Comparison of ENCODE assay signal across 1 cellular context in the genomic region with DNA sequence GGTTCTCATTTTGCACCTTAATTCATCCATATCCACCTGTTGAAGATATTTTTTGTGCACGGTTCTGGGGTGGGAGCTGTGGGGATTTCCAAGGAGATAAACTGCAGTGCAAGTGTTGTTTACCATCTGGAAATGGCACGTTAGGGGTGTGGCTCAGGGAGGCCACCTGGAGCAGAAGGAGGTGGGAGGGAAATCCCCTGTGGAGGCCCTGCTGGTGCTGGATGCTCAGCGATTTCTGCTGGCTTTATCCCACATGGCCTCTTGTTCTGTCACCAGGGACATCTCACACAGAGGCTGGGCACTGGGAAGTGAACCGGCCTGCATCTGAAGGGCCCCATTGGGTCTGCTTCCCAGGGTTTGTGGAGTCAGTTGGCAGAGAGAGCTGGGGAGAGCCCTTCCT.
TF ChIP-seq lines count a peak whose summit lies in the region.

No MANE protein-coding gene starts in this region.

TF ChIP-seq in GM23338, 12 proteins besides CTCF, POLR2A, EP300 and RAD21 (continued from another document):
- TF ChIP-seq, protein P1, sequence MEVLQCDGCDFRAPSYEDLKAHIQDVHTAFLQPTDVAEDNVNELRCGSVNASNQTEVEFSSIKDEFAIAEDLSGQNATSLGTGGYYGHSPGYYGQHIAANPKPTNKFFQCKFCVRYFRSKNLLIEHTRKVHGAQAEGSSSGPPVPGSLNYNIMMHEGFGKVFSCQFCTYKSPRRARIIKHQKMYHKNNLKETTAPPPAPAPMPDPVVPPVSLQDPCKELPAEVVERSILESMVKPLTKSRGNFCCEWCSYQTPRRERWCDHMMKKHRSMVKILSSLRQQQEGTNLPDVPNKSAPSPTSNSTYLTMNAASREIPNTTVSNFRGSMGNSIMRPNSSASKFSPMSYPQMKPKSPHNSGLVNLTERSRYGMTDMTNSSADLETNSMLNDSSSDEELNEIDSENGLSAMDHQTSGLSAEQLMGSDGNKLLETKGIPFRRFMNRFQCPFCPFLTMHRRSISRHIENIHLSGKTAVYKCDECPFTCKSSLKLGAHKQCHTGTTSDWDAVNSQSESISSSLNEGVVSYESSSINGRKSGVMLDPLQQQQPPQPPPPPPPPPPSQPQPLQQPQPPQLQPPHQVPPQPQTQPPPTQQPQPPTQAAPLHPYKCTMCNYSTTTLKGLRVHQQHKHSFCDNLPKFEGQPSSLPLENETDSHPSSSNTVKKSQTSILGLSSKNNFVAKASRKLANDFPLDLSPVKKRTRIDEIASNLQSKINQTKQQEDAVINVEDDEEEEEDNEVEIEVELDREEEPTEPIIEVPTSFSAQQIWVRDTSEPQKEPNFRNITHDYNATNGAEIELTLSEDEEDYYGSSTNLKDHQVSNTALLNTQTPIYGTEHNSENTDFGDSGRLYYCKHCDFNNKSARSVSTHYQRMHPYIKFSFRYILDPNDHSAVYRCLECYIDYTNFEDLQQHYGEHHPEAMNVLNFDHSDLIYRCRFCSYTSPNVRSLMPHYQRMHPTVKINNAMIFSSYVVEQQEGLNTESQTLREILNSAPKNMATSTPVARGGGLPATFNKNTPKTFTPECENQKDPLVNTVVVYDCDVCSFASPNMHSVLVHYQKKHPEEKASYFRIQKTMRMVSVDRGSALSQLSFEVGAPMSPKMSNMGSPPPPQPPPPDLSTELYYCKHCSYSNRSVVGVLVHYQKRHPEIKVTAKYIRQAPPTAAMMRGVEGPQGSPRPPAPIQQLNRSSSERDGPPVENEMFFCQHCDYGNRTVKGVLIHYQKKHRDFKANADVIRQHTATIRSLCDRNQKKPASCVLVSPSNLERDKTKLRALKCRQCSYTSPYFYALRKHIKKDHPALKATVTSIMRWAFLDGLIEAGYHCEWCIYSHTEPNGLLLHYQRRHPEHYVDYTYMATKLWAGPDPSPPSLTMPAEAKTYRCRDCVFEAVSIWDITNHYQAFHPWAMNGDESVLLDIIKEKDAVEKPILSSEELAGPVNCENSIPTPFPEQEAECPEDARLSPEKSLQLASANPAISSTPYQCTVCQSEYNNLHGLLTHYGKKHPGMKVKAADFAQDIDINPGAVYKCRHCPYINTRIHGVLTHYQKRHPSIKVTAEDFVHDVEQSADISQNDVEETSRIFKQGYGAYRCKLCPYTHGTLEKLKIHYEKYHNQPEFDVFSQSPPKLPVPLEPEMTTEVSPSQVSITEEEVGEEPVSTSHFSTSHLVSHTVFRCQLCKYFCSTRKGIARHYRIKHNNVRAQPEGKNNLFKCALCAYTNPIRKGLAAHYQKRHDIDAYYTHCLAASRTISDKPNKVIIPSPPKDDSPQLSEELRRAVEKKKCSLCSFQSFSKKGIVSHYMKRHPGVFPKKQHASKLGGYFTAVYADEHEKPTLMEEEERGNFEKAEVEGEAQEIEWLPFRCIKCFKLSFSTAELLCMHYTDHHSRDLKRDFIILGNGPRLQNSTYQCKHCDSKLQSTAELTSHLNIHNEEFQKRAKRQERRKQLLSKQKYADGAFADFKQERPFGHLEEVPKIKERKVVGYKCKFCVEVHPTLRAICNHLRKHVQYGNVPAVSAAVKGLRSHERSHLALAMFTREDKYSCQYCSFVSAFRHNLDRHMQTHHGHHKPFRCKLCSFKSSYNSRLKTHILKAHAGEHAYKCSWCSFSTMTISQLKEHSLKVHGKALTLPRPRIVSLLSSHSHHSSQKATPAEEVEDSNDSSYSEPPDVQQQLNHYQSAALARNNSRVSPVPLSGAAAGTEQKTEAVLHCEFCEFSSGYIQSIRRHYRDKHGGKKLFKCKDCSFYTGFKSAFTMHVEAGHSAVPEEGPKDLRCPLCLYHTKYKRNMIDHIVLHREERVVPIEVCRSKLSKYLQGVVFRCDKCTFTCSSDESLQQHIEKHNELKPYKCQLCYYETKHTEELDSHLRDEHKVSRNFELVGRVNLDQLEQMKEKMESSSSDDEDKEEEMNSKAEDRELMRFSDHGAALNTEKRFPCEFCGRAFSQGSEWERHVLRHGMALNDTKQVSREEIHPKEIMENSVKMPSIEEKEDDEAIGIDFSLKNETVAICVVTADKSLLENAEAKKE (CRISPR knock-in tag; IDR thresholded peaks at IDR 0.05): no peak
- TF ChIP-seq JUNB (IDR thresholded peaks at IDR 0.05; ENCODE audit: unreplicated experiment) (no peak), EZH2 (IDR thresholded peaks at IDR 0.05; ENCODE audit: low read depth, unreplicated experiment) (no peak), STAT1 (IDR thresholded peaks at IDR 0.05; ENCODE audit: unreplicated experiment) (no peak), POLR2AphosphoS5 (IDR thresholded peaks at IDR 0.05; ENCODE audit: low read depth) (no peak)
- TF ChIP-seq, protein P2, sequence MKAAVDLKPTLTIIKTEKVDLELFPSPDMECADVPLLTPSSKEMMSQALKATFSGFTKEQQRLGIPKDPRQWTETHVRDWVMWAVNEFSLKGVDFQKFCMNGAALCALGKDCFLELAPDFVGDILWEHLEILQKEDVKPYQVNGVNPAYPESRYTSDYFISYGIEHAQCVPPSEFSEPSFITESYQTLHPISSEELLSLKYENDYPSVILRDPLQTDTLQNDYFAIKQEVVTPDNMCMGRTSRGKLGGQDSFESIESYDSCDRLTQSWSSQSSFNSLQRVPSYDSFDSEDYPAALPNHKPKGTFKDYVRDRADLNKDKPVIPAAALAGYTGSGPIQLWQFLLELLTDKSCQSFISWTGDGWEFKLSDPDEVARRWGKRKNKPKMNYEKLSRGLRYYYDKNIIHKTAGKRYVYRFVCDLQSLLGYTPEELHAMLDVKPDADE (IDR thresholded peaks at IDR 0.05): no peak
- TF ChIP-seq, protein P3, sequence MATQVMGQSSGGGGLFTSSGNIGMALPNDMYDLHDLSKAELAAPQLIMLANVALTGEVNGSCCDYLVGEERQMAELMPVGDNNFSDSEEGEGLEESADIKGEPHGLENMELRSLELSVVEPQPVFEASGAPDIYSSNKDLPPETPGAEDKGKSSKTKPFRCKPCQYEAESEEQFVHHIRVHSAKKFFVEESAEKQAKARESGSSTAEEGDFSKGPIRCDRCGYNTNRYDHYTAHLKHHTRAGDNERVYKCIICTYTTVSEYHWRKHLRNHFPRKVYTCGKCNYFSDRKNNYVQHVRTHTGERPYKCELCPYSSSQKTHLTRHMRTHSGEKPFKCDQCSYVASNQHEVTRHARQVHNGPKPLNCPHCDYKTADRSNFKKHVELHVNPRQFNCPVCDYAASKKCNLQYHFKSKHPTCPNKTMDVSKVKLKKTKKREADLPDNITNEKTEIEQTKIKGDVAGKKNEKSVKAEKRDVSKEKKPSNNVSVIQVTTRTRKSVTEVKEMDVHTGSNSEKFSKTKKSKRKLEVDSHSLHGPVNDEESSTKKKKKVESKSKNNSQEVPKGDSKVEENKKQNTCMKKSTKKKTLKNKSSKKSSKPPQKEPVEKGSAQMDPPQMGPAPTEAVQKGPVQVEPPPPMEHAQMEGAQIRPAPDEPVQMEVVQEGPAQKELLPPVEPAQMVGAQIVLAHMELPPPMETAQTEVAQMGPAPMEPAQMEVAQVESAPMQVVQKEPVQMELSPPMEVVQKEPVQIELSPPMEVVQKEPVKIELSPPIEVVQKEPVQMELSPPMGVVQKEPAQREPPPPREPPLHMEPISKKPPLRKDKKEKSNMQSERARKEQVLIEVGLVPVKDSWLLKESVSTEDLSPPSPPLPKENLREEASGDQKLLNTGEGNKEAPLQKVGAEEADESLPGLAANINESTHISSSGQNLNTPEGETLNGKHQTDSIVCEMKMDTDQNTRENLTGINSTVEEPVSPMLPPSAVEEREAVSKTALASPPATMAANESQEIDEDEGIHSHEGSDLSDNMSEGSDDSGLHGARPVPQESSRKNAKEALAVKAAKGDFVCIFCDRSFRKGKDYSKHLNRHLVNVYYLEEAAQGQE (IDR thresholded peaks at IDR 0.05; ENCODE audit: unreplicated experiment): no peak
TF ChIP-seq in GM23338: peak in this region for 0.
